Comparison of ENCODE assay signal across 20 cellular contexts in the genomic region with DNA sequence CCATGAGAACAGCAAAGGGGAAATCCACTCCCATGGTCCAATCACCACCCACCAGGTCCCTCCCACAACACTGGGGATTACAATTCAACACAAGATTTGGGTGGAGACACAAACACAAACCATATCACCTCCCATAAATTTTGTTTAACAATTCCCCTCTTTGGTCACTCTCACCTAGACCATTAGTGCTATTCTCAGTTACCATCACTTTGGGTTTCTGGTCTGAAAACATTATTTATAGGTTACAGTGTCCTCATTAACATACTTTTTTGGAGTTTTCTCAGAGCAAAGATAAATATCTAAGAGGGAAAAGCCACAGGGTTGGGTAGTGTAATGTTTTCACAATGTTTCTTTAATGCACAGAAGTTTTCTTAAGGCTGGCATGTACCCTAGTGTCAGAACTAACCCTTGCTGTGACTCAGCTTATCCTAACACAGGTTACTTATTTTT. TPM values are rescaled to one million over a fixed set of nuclear protein-coding genes. Genes with fewer than 3 reads are reported as not detected.
A peak's percentile ranks its signal among the peaks of the same experiment; 100 is the strongest.
DNase-seq lines count a peak whose midpoint lies in the region; ATAC-seq, FAIRE-seq and TF ChIP-seq lines count a peak whose summit lies in the region.
"Had no signal": no experiment of that assay in that cellular context is flagged by ENCODE, and none has a peak within 500 bp of the region (broad histone marks: within the 10 kb centered on the region; RNA-seq: fewer than 3 reads in every experiment).

No MANE protein-coding gene starts in this region.

- TF ChIP-seq CTCF in astrocyte (IDR thresholded peaks at IDR 0.05; ENCODE audit: insufficient read depth, low read depth, low read length), result no peak
- no peak for TF ChIP-seq CTCF in left lung (IDR thresholded peaks at IDR 0.05)

- no peaks in the 10 kb centered on the region for H3K79me2 ChIP-seq in astrocyte (ENCODE audit: insufficient read depth, low read length)

- H3K36me3 ChIP-seq in astrocyte (ENCODE audit: insufficient read depth, low read length), result no peaks in the 10 kb centered on the region
- no peaks in the 10 kb centered on the region for H3K36me3 ChIP-seq in left lung
- H3K36me3 ChIP-seq: BE2C had no signal

- H4K20me1 ChIP-seq in astrocyte (ENCODE audit: insufficient read depth, low read length), result no peaks in the 10 kb centered on the region

- no peak for FAIRE-seq in astrocyte (lab: Jason Lieb, UNC)
- FAIRE-seq: HepG2 had no signal

- H3K27ac ChIP-seq in astrocyte (ENCODE audit: low read depth, low read length) (no peak overlapping the region), left lung (no peak overlapping the region)
- H3K27ac ChIP-seq: KMS-11 had no signal

- no peak overlapping the region for H2AFZ ChIP-seq in astrocyte (ENCODE audit: low read depth, low read length)

- ATAC-seq in GM19351 (IDR thresholded peaks at IDR 0.05; ENCODE audit: unreplicated experiment) (peak; percentile 45), HG03378 (IDR thresholded peaks at IDR 0.05; ENCODE audit: unreplicated experiment) (peak; percentile 56), left lung (no peak), HG03159 (IDR thresholded peaks at IDR 0.05; ENCODE audit: unreplicated experiment) (no peak)
- ATAC-seq: T-cell had no signal

- peaks cover 36% of the 10 kb centered on the region for H3K4me1 Mint-ChIP-seq in astrocyte (ENCODE audit: low read depth, unreplicated experiment)
- H3K4me1 Mint-ChIP-seq: T-cell had no signal

- no peak overlapping the region for H3K9ac ChIP-seq in astrocyte (ENCODE audit: low read length)
- H3K9ac ChIP-seq: KMS-11, SK-N-SH had no signal

- H3K9me3 ChIP-seq in astrocyte (ENCODE audit: insufficient read depth, low read depth, low read length) (peaks cover 3% of the 10 kb centered on the region), left lung (peaks cover 0 to 3% of the 10 kb centered on the region in 2 donors)
- H3K9me3 ChIP-seq: BE2C, SK-N-SH had no signal

- H3K27me3 ChIP-seq in astrocyte (ENCODE audit: insufficient read depth, low read length) (peaks cover 2% of the 10 kb centered on the region), left lung (peaks cover 0 to 11% of the 10 kb centered on the region in 2 donors)
- H3K27me3 ChIP-seq: BE2C had no signal

- no peaks in the 10 kb centered on the region for H3K27me3 Mint-ChIP-seq in astrocyte (ENCODE audit: low read depth, unreplicated experiment)

- H3K4me1 ChIP-seq in astrocyte (ENCODE audit: insufficient read depth, low read length) (no peaks in the 10 kb centered on the region), left lung (no peaks in the 10 kb centered on the region)
- H3K4me1 ChIP-seq: BE2C had no signal

- peaks cover 2% of the 10 kb centered on the region for H3K9me3 Mint-ChIP-seq in astrocyte (ENCODE audit: unreplicated experiment)

- no peak for DNase-seq in astrocyte (ENCODE audit: low read depth)
- DNase-seq in NCI-H146 treated with DMSO at 0.1 percent for 48 hours (lab: John Stamatoyannopoulos, UW; ENCODE audit: unreplicated experiment), result no peak
- no peak for DNase-seq in central memory CD4-positive, alpha-beta T cell
- no peak for DNase-seq in left lung
- DNase-seq: BE2C; CD4-positive, alpha-beta T cell; GOT3; NCI-H1105 treated with DMSO at 0.1 percent for 48 hours; NCI-H187; NCI-H345; NCI-H526; SHP77; SK-N-SH; T-cell had no signal

- no peak overlapping the region for H3K4me2 ChIP-seq in astrocyte (ENCODE audit: low read length)
- H3K4me2 ChIP-seq: KMS-11, SK-N-SH had no signal

- H3K4me3 ChIP-seq in astrocyte (ENCODE audit: insufficient read depth, low read depth, low read length) (no peak overlapping the region), left lung (no peak overlapping the region)

- peaks cover 1% of the 10 kb centered on the region for H3K36me3 Mint-ChIP-seq in astrocyte (ENCODE audit: low read depth, unreplicated experiment)
- H3K36me3 Mint-ChIP-seq: T-cell had no signal

- H3K27ac Mint-ChIP-seq in astrocyte (ENCODE audit: unreplicated experiment), result peak overlapping the region; percentile 84
- H3K27ac Mint-ChIP-seq: CD4-positive, alpha-beta T cell; T-cell had no signal

- intact Hi-C loops in left lung (cut with DNase I), result no loop called here

- H3K4me3 Mint-ChIP-seq in astrocyte (ENCODE audit: unreplicated experiment), result no peak overlapping the region
- H3K4me3 Mint-ChIP-seq: CD4-positive, alpha-beta T cell; T-cell had no signal

RNA-seq across cellular contexts. Expression of a gene that starts 47.7 kb away (rescaled TPM):
- total RNA-seq in astrocyte, result 20.2 and 21.2 TPM in 2 replicates
- total RNA-seq in left lung, result 10 to 100 TPM; 14.2 to 15.2 TPM
- total RNA-seq: OCI-LY7 had no signal

Comparison
In these comparisons a context has a peak if more than half of its experiments do, and no peak if none do; other contexts are left out.
1. ATAC-seq: peak in GM19351 (single experiment) and HG03378 (single experiment); none in left lung (single experiment) and HG03159 (single experiment).